Comparison of ENCODE assay signal across 12 cellular contexts in the genomic region with DNA sequence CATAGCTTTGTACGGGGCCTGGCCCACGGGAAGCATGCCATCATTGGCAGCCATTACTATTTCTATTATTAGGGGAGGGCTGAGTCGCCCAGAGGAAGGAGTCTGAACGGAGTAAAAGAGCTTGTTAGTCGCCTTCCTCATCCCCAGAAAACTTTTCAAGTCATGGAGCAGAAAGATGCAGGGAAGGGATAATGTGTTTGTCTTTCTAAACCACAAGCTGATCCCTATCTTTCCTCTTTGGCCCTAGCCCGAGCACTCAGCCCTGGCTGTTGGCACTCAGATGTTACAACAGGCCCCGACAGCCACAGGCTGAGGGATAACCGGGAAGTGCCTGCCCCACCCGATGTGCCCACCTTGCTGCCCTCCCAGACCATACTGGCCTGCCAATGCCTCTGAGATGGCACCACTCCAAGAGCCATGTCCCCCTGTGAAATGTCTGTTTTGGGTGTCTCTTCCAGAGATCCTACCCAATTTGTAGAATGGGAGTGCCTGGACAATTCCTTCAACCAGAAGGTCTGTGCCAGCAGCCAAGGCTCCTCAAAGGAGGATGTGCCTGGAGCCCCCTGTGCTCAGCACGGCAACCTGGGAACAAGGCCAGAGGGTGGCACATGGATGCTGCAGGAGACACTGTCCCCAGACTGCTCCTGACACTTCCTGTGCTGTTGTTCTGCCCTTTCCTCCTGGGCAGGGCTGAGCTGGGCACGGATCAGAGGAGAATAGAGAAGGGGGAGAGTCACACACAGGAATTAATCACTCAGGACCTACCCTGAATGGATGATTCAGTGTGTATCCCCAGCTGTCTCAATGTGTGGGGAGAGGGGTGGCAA. TPM values are rescaled to one million over a fixed set of nuclear protein-coding genes. Genes with fewer than 3 reads are reported as not detected.
DNase-seq lines count a peak whose midpoint lies in the region; ATAC-seq and TF ChIP-seq lines count a peak whose summit lies in the region.
"Had no signal": no experiment of that assay in that cellular context is flagged by ENCODE, and none has a peak within 500 bp of the region (broad histone marks: within the 10 kb centered on the region; RNA-seq: fewer than 3 reads in every experiment).

No MANE protein-coding gene starts in this region.

- no peak overlapping the region for H3K27ac Mint-ChIP-seq in nephron progenitor cell
- H3K27ac Mint-ChIP-seq in activated T-helper 1 cell treated with anti-CD3 and anti-CD28 coated beads, Interleukin-12 subunit alpha, Interleukin-12 subunit beta, Interleukin-2, Interleukin-4 antibody, amounts not matched to agents 30 ng/mL and 10 ng/mL and 1 ng/mL, durations not matched to agents 14 hours and 24 hours and 36 hours: no peak overlapping the region

- DNase-seq in T1000 (lab: John Stamatoyannopoulos, UW) (peak; percentile 23), esophagus squamous epithelium (lab: John Stamatoyannopoulos, UW) (no peak), posterior vena cava (ENCODE audit: low spot score) (peak; percentile 68), nephron progenitor cell (no peak), A673 (ENCODE audit: low spot score) (no peak)
- DNase-seq in activated T-helper 1 cell treated with anti-CD3 and anti-CD28 coated beads, Interleukin-12 subunit alpha, Interleukin-12 subunit beta, Interleukin-2, Interleukin-4 antibody, amounts not matched to agents 30 ng/mL and 10 ng/mL and 1 ng/mL, durations not matched to agents 14 hours and 24 hours and 36 hours (ENCODE audit: low spot score): no peak
- DNase-seq: small intestine had no signal

- H3K27me3 ChIP-seq in esophagus squamous epithelium (peaks cover 0 to 30% (median 0%) of the 10 kb centered on the region in 4 donors), A673 (replicated peaks; ENCODE audit: insufficient read depth, low read depth, low read length, poor library complexity) (no peaks in the 10 kb centered on the region)

- POLR2A ChIA-PET in HEK293 (lab: Yijun Ruan, JAX): interaction anchor here (0.9 kb wide), 1 partner anchor 11 kb away, joined by 3 read pairs; no protein-coding TSS in a partner anchor
- POLR2A ChIA-PET in A673 (lab: Charles Lee; ENCODE audit: low non-redundant PET): no interaction called here

- intact Hi-C loops in esophagus squamous epithelium (cut with DNase I) (no loop called here), posterior vena cava (cut with DNase I) (no loop called here), A673 (cut with micrococcal nuclease; ENCODE audit: unreplicated experiment) (no loop called here)
- intact Hi-C loops in activated T-helper 1 cell treated with anti-CD3 and anti-CD28 coated beads, Interleukin-12 subunit alpha, Interleukin-12 subunit beta, Interleukin-2, Interleukin-4 antibody, amounts not matched to agents 30 ng/mL and 10 ng/mL and 1 ng/mL, durations not matched to agents 14 hours and 24 hours and 36 hours (cut with micrococcal nuclease): no loop called here

- H3K9me3 ChIP-seq in HEK293 (ENCODE audit: control insufficient read depth, insufficient read depth, low read depth, low read length): no peaks in the 10 kb centered on the region
- H3K9me3 ChIP-seq in esophagus squamous epithelium: no peaks in the 10 kb centered on the region
- H3K9me3 ChIP-seq in A673 (ENCODE audit: low read depth, low read length, poor library complexity, severe bottlenecking): no peaks in the 10 kb centered on the region

- TF ChIP-seq CTCF in HEK293 (tag by site-specific recombination; IDR thresholded peaks at IDR 0.05): no peak
- TF ChIP-seq CTCF in esophagus squamous epithelium (IDR thresholded peaks at IDR 0.05): no peak
- TF ChIP-seq CTCF in nephron progenitor cell (IDR thresholded peaks at IDR 0.05): no peak
- TF ChIP-seq CTCF in A673 (conservative IDR thresholded peaks at IDR 0.05; ENCODE audit: low read depth, low read length): no peak

- H3K4me1 ChIP-seq in HEK293 (ENCODE audit: control insufficient read depth, insufficient read depth, low read length) (peaks cover 4% of the 10 kb centered on the region; the same call in 1 of the 2 replicates), esophagus squamous epithelium (peaks cover 51 to 100% (median 52%) of the 10 kb centered on the region in 3 donors), A673 (ENCODE audit: insufficient read depth, low read length, poor library complexity, severe bottlenecking) (peaks cover 10% of the 10 kb centered on the region)

- ATAC-seq in GM19463 (IDR thresholded peaks at IDR 0.05; ENCODE audit: unreplicated experiment): no peak
- ATAC-seq: left colon had no signal

- WGBS in esophagus squamous epithelium, 2 donors: 17 to 45% methylated on average over 9 to 10 of the region's 11 CpGs

- H3K27ac ChIP-seq in HEK293 (ENCODE audit: extremely low read depth, low read depth, low read length) (peak overlapping the region; percentile 17; the same call in 1 of the 2 replicates), esophagus squamous epithelium (peak overlapping the region; percentile 61 to 84 (median 80)), A673 (ENCODE audit: low read depth, low read length, poor library complexity, severe bottlenecking) (no peak overlapping the region)

- H3K36me3 Mint-ChIP-seq in nephron progenitor cell (ENCODE audit: low read depth): no peaks in the 10 kb centered on the region
- H3K36me3 Mint-ChIP-seq in activated T-helper 1 cell treated with anti-CD3 and anti-CD28 coated beads, Interleukin-12 subunit alpha, Interleukin-12 subunit beta, Interleukin-2, Interleukin-4 antibody, amounts not matched to agents 30 ng/mL and 10 ng/mL and 1 ng/mL, durations not matched to agents 14 hours and 24 hours and 36 hours (ENCODE audit: low read depth): no peaks in the 10 kb centered on the region

- peaks cover 76% of the 10 kb centered on the region for H3K27me3 Mint-ChIP-seq in nephron progenitor cell (ENCODE audit: low read depth, poor library complexity)
- H3K27me3 Mint-ChIP-seq in activated T-helper 1 cell treated with anti-CD3 and anti-CD28 coated beads, Interleukin-12 subunit alpha, Interleukin-12 subunit beta, Interleukin-2, Interleukin-4 antibody, amounts not matched to agents 30 ng/mL and 10 ng/mL and 1 ng/mL, durations not matched to agents 14 hours and 24 hours and 36 hours (ENCODE audit: insufficient read depth): peaks cover 35% of the 10 kb centered on the region

- no peak for TF ChIP-seq POLR2A in esophagus squamous epithelium (IDR thresholded peaks at IDR 0.05)

- BruUV-seq in A673 (replicated peaks; lab: Mats Ljungman, UMichigan): no TSS peak

- no peak overlapping the region for H3K4me3 Mint-ChIP-seq in nephron progenitor cell
- no peak overlapping the region for H3K4me3 Mint-ChIP-seq in activated T-helper 1 cell treated with anti-CD3 and anti-CD28 coated beads, Interleukin-12 subunit alpha, Interleukin-12 subunit beta, Interleukin-2, Interleukin-4 antibody, amounts not matched to agents 30 ng/mL and 10 ng/mL and 1 ng/mL, durations not matched to agents 14 hours and 24 hours and 36 hours

- H3K4me3 ChIP-seq in HEK293 (ENCODE audit: low read depth, low read length): no peak overlapping the region
- H3K4me3 ChIP-seq in esophagus squamous epithelium: no peak overlapping the region
- no peak overlapping the region for H3K4me3 ChIP-seq in A673 (ENCODE audit: low read depth, low read length, poor library complexity, severe bottlenecking)

- no peaks in the 10 kb centered on the region for H3K9me3 Mint-ChIP-seq in nephron progenitor cell
- no peaks in the 10 kb centered on the region for H3K9me3 Mint-ChIP-seq in activated T-helper 1 cell treated with anti-CD3 and anti-CD28 coated beads, Interleukin-12 subunit alpha, Interleukin-12 subunit beta, Interleukin-2, Interleukin-4 antibody, amounts not matched to agents 30 ng/mL and 10 ng/mL and 1 ng/mL, durations not matched to agents 14 hours and 24 hours and 36 hours
- H3K9me3 Mint-ChIP-seq: neural crest cell had no signal

- CTCF ChIA-PET in HEK293 (lab: Yijun Ruan, JAX): interaction anchor here (1.1 to 1.9 kb wide), 4 partner anchors 24 to 33 kb away, joined by 3 to 14 read pairs (median 5); no protein-coding TSS in a partner anchor
- CTCF ChIA-PET in A673 (lab: Charles Lee): no interaction called here

- H3K36me3 ChIP-seq in HEK293 (ENCODE audit: control insufficient read depth in 2 of 2, insufficient read depth in 1 of 2, low read length in 2 of 2): no peaks in the 10 kb centered on the region
- peaks cover 0 to 27% (median 0%) of the 10 kb centered on the region in 3 donors for H3K36me3 ChIP-seq in esophagus squamous epithelium
- no peaks in the 10 kb centered on the region for H3K36me3 ChIP-seq in A673 (ENCODE audit: insufficient read depth, low read length, poor library complexity, severe bottlenecking)

- H3K4me1 Mint-ChIP-seq in nephron progenitor cell: peaks cover 24% of the 10 kb centered on the region
- H3K4me1 Mint-ChIP-seq in activated T-helper 1 cell treated with anti-CD3 and anti-CD28 coated beads, Interleukin-12 subunit alpha, Interleukin-12 subunit beta, Interleukin-2, Interleukin-4 antibody, amounts not matched to agents 30 ng/mL and 10 ng/mL and 1 ng/mL, durations not matched to agents 14 hours and 24 hours and 36 hours (ENCODE audit: low read depth): peaks cover 5% of the 10 kb centered on the region

TF ChIP-seq in HEK293, 187 proteins besides CTCF, POLR2A, EP300 and RAD21 (continues in another document):
- TF ChIP-seq SCRT1 (tag by site-specific recombination; IDR thresholded peaks at IDR 0.05; ENCODE audit: borderline replicate concordance) (no peak), MZF1 (tag by site-specific recombination; IDR thresholded peaks at IDR 0.05; ENCODE audit: borderline replicate concordance) (0 out of 2 replicates have a peak, but pooled peaks have one; percentile 15), ZNF23 (tag by site-specific recombination; IDR thresholded peaks at IDR 0.05; ENCODE audit: borderline replicate concordance) (no peak), ZNF335 (tag by site-specific recombination; conservative IDR thresholded peaks at IDR 0.05) (0 out of 2 replicates have a peak, but pooled peaks have one; percentile 19)

RNA-seq across cellular contexts. Expression of a gene that starts 10.8 kb away (rescaled TPM):
- total RNA-seq in esophagus squamous epithelium: 10 to 100 TPM; 31.5 to 53.5 (median 37.2) TPM
- under 1 TPM; 0.37 to 0.38 TPM for total RNA-seq in posterior vena cava
- total RNA-seq in A673 (2021): 0.84 and 1.5 TPM in 2 replicates
- 0.26 and 0.78 TPM in 2 replicates for total RNA-seq in activated T-helper 1 cell treated with anti-CD3 and anti-CD28 coated beads, Interleukin-12 subunit alpha, Interleukin-12 subunit beta, Interleukin-2, Interleukin-4 antibody, amounts not matched to agents 30 ng/mL and 10 ng/mL and 1 ng/mL, durations not matched to agents 14 hours and 24 hours and 36 hours
- total RNA-seq: glomerular endothelial cell had no signal

RNA-seq across cellular contexts. Expression of a gene that starts 33.2 kb away (rescaled TPM):
- total RNA-seq in esophagus squamous epithelium (not detected), posterior vena cava (not detected), A673 (2021) (2.5 TPM in 2 replicates)
- total RNA-seq in activated T-helper 1 cell treated with anti-CD3 and anti-CD28 coated beads, Interleukin-12 subunit alpha, Interleukin-12 subunit beta, Interleukin-2, Interleukin-4 antibody, amounts not matched to agents 30 ng/mL and 10 ng/mL and 1 ng/mL, durations not matched to agents 14 hours and 24 hours and 36 hours: not detected in 2 replicates
- total RNA-seq: left colon, neural crest cell had no signal

RNA-seq across cellular contexts. Expression of a gene that starts 58.0 kb away (rescaled TPM):
- total RNA-seq in esophagus squamous epithelium: 10 to 100 TPM in 3 of 4 donors, 1 to 10 TPM in 1; 6.1 to 15.9 (median 10.4) TPM
- total RNA-seq in posterior vena cava: 10 to 100 TPM; 20.8 to 29.0 TPM
- 5.6 and 6.6 TPM in 2 replicates for total RNA-seq in A673 (2021)
- 88.5 and 89.0 TPM in 2 replicates for total RNA-seq in activated T-helper 1 cell treated with anti-CD3 and anti-CD28 coated beads, Interleukin-12 subunit alpha, Interleukin-12 subunit beta, Interleukin-2, Interleukin-4 antibody, amounts not matched to agents 30 ng/mL and 10 ng/mL and 1 ng/mL, durations not matched to agents 14 hours and 24 hours and 36 hours

Comparison
In these comparisons a context has a peak if more than half of its experiments do, and no peak if none do; other contexts are left out.
1. DNase-seq: peak in T1000 (single experiment) and posterior vena cava (single experiment); none in esophagus squamous epithelium (single experiment), nephron progenitor cell (single experiment), A673 (single experiment) and activated T-helper 1 cell treated with anti-CD3 and anti-CD28 coated beads, Interleukin-12 subunit alpha, Interleukin-12 subunit beta, Interleukin-2, Interleukin-4 antibody, amounts not matched to agents 30 ng/mL and 10 ng/mL and 1 ng/mL, durations not matched to agents 14 hours and 24 hours and 36 hours (single experiment).
2. RNA of a gene that starts 10.8 kb away (total RNA-seq): 31.5 to 53.5 TPM in esophagus squamous epithelium; 0.84 to 1.5 TPM in A673, 0.37 to 0.38 TPM in posterior vena cava and 0.26 to 0.78 TPM in activated T-helper 1 cell treated with anti-CD3 and anti-CD28 coated beads, Interleukin-12 subunit alpha, Interleukin-12 subunit beta, Interleukin-2, Interleukin-4 antibody, amounts not matched to agents 30 ng/mL and 10 ng/mL and 1 ng/mL, durations not matched to agents 14 hours and 24 hours and 36 hours; every median in the first group is over 10 times any median in the second.